In the genomic region with DNA sequence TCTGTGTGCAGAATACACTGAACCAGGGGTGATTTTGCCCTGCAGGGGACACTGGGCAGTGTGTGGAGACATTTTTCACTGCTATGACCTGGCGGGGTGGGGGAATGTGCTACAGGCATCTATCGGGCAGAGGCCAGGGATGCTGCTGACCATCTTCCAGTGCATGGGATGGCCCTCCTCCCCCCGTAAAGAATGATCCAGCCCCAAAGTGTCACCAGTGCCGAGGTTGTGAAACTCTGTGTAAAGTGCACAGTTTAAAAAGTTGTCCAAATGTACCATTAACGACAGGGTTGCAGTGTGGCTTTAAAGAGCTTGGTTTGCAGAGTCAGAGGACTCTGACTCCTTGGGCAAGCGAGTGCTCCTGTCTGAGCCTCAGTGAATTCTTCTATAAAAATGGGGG, we compare ENCODE assay signal across 16 cellular contexts.
"Had no signal": no experiment of that assay in that cellular context is flagged by ENCODE, and none has a peak within 500 bp of the region (broad histone marks: within the 10 kb centered on the region; RNA-seq: fewer than 3 reads in every experiment).

No MANE protein-coding gene starts in this region.

- H3K27me3 ChIP-seq: colonic mucosa, heart left ventricle, hepatocyte, sigmoid colon, stomach, thyroid gland had no signal

- H3K9me3 ChIP-seq: colonic mucosa, gastrocnemius medialis, heart left ventricle, left ventricle myocardium inferior, lower lobe of right lung, neutrophil, pancreas, sigmoid colon, stomach, thyroid gland had no signal

- ATAC-seq: effector memory CD8-positive, alpha-beta T cell; lower lobe of right lung; naive thymus-derived CD8-positive, alpha-beta T cell had no signal

- FAIRE-seq: pancreas had no signal

- H3K36me3 ChIP-seq: colonic mucosa, gastrocnemius medialis, heart left ventricle, left ventricle myocardium inferior, lower lobe of right lung, neutrophil, pancreas, sigmoid colon, stomach, thyroid gland had no signal

- H3K4me3 ChIP-seq: colonic mucosa, gastrocnemius medialis, heart left ventricle, hepatocyte, left ventricle myocardium inferior, lower lobe of right lung, pancreas, sigmoid colon, stomach, thyroid gland had no signal

- H3K4me1 ChIP-seq: colonic mucosa, gastrocnemius medialis, lower lobe of right lung, thyroid gland had no signal

- DNase-seq: colonic mucosa; effector memory CD8-positive, alpha-beta T cell; lower lobe of right lung; naive thymus-derived CD8-positive, alpha-beta T cell; pancreas; retina; sigmoid colon; stimulated activated CD4-positive, alpha-beta T cell treated with anti-CD3 and anti-CD28 coated beads, Interleukin-4, amount 100 ng/mL, for 24 hours; stimulated activated naive CD4-positive, alpha-beta T cell treated with Interleukin-2 at 50 U/mL for 16 hours had no signal

- H3K27ac ChIP-seq: colonic mucosa, gastrocnemius medialis, heart left ventricle, hepatocyte, left ventricle myocardium inferior, lower lobe of right lung, neutrophil, pancreas, stomach, thyroid gland had no signal
